ENCODE assay signal across 13 cellular contexts in the genomic region with DNA sequence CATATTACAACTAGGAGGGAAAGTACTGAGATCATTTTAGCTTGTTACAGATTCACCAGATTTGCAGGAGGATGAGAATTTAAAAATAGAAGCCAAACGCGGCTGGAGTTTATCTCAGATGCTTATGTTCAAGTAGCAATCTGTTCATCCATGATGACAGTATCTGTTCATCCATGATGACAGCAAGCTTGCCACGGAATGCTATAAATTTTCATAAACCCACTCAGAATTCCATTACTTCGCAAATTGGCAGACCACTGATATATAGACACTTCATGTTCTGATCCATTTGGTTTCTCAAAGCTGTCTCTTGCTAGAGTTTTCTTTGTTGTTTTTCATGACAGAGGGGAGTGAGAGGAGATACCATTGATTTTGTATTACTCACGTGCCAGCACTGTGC.
"Had no signal": no experiment of that assay in that cellular context is flagged by ENCODE, and none has a peak within 500 bp of the region (broad histone marks: within the 10 kb centered on the region; RNA-seq: fewer than 3 reads in every experiment).

No MANE protein-coding gene starts in this region.

- H3K36me3 ChIP-seq: ascending aorta, right lobe of liver had no signal

- H3K27ac ChIP-seq: ascending aorta, right lobe of liver had no signal

- DNase-seq: activated naive CD4-positive, alpha-beta T cell treated with Interleukin-2 at 50 U/mL for 16 hours; activated T-cell treated with anti-CD3 and anti-CD28 coated beads for 4 hours; esophagus squamous epithelium; hypothalamus; left ventricle myocardium superior; naive thymus-derived CD8-positive, alpha-beta T cell; occipital lobe; right lobe of liver; T-cell; T-helper 9 cell had no signal

- ATAC-seq: activated CD4-positive, CD25-positive, alpha-beta regulatory T cell treated with anti-CD3 and anti-CD28 coated beads, Interleukin-2, amount 50 U/mL, for 24 hours; activated T-helper 17 cell treated with anti-CD3 and anti-CD28 coated beads, Interleukin-2, amount 50 U/mL, for 72 hours; left ventricle myocardium superior; naive thymus-derived CD8-positive, alpha-beta T cell; right lobe of liver; T-cell had no signal

- H3K27me3 ChIP-seq: ascending aorta, esophagus squamous epithelium, right lobe of liver had no signal

- H3K4me3 ChIP-seq: ascending aorta, esophagus squamous epithelium, right lobe of liver had no signal

- H3K4me1 ChIP-seq: right lobe of liver had no signal

- H3K9me3 ChIP-seq: ascending aorta, esophagus squamous epithelium, right lobe of liver had no signal
